In genomic region chr11:104476454-104476853, GRCh38 we compare ENCODE assay signal across 28 cellular contexts.
"Had no signal": no experiment of that assay in that cellular context is flagged by ENCODE, and none has a peak within 500 bp of the region (broad histone marks: within the 10 kb centered on the region; RNA-seq: fewer than 3 reads in every experiment).

No MANE protein-coding gene starts in this region.

- DNase-seq: activated CD4-positive, alpha-beta memory T cell treated with anti-CD3 and anti-CD28 coated beads, Interleukin-2, amount 10 ng/mL, durations not matched to agents 7 days and 5 days; activated CD4-positive, alpha-beta T cell treated with anti-CD3 and anti-CD28 coated beads for 36 hours; activated CD4-positive, alpha-beta T cell treated with anti-CD3 and anti-CD28 coated beads, Interleukin-2, amount 10 ng/mL, durations not matched to agents 24 days and 14 days; activated CD4-positive, CD25-positive, alpha-beta regulatory T cell; activated CD4-positive, CD25-positive, alpha-beta regulatory T cell treated with anti-CD3 and anti-CD28 coated beads, Interleukin-2, amount 50 U/mL, for 72 hours; activated CD8-positive, alpha-beta memory T cell treated with anti-CD3 and anti-CD28 coated beads, Interleukin-2, amount 50 U/mL, for 48 hours; activated gamma-delta T cell; activated naive CD4-positive, alpha-beta T cell; activated naive CD4-positive, alpha-beta T cell treated with anti-CD3 and anti-CD28 coated beads, Interleukin-2, amount 10 ng/mL, durations not matched to agents 7 days and 5 days; activated naive CD8-positive, alpha-beta T cell treated with anti-CD3 and anti-CD28 coated beads, Interleukin-2, amount 10 ng/mL, durations not matched to agents 7 days and 5 days; activated T-cell treated with anti-CD3 and anti-CD28 coated beads for 4 hours; activated T-cell treated with anti-CD3 and anti-CD28 coated beads, Interleukin-2, amount 50 U/mL, for 24 hours; activated T-cell treated with anti-CD3 and anti-CD28 coated beads, Interleukin-2, amount 50 U/mL, for 72 hours; central memory CD4-positive, alpha-beta T cell; cerebellar nuclear complex; colonic mucosa; dorsolateral prefrontal cortex; effector memory CD4-positive, alpha-beta T cell; endodermal cell; foreskin melanocyte; heart right ventricle; T-helper 2 cell had no signal

- H3K4me3 ChIP-seq: ascending aorta, breast epithelium, cardiac muscle cell, colonic mucosa, dorsolateral prefrontal cortex, gastroesophageal sphincter, heart right ventricle had no signal

- ATAC-seq: activated CD4-positive, alpha-beta T cell treated with anti-CD3 and anti-CD28 coated beads for 36 hours; activated naive CD4-positive, alpha-beta T cell treated with anti-CD3 and anti-CD28 coated beads, Interleukin-2, amount 50 U/mL, for 72 hours; activated T-cell treated with anti-CD3 and anti-CD28 coated beads, Interleukin-2, amount 50 U/mL, for 72 hours; esophagus mucosa; gastroesophageal sphincter; heart right ventricle had no signal
